In genomic region chr3:146326875-146327543, GRCh38 we compare ENCODE assay signal across 8 cellular contexts.
DNase-seq lines count a peak whose midpoint lies in the region; FAIRE-seq and TF ChIP-seq lines count a peak whose summit lies in the region.

No MANE protein-coding gene starts in this region.

- no peaks in the 10 kb centered on the region for H3K36me3 ChIP-seq in mesendoderm (ENCODE audit: control insufficient read depth, insufficient read depth, low read length)

- H4K8ac ChIP-seq in mesendoderm (ENCODE audit: low read depth, low read length) = no peak overlapping the region

- peak; percentile 18 to 47 for DNase-seq in NCI-H524 (lab: John Stamatoyannopoulos, UW)
- DNase-seq in mesendoderm = peak; percentile 46
- DNase-seq in putamen (ENCODE audit: low spot score) = no peak
- no peak for DNase-seq in posterior cingulate gyrus
- no peak for DNase-seq in stimulated activated CD4-positive, alpha-beta T cell treated with anti-CD3 and anti-CD28 coated beads, Interleukin-2, amount 100 ng/mL, for 48 hours
- DNase-seq in lower leg skin (ENCODE audit: low spot score in 2 of 2) = no peak

- FAIRE-seq in colon (lab: Jason Lieb, UNC) = peak; percentile 86

- no peaks in the 10 kb centered on the region for H3K79me1 ChIP-seq in mesendoderm (ENCODE audit: low read length)

- no peak for TF ChIP-seq POLR2A in lower leg skin (IDR thresholded peaks at IDR 0.05)

- no peak overlapping the region for H3K9ac ChIP-seq in mesendoderm (ENCODE audit: low read length)

- no peak overlapping the region for H3K23ac ChIP-seq in mesendoderm (ENCODE audit: low read length)

- peak; percentile 23 for TF ChIP-seq CTCF in GM12873 (IDR thresholded peaks at IDR 0.05; ENCODE audit: insufficient read depth, low read depth, low read length, missing control alignments)
- no peak for TF ChIP-seq CTCF in lower leg skin (IDR thresholded peaks at IDR 0.05)

- no peaks in the 10 kb centered on the region for H3K79me2 ChIP-seq in mesendoderm (ENCODE audit: control insufficient read depth, insufficient read depth, low read length)

- peak overlapping the region; percentile 73 for H2AK5ac ChIP-seq in mesendoderm (ENCODE audit: low read length)

- no peaks in the 10 kb centered on the region for H3K27me3 ChIP-seq in mesendoderm (ENCODE audit: insufficient read depth, low read length, poor library complexity)

- no peak overlapping the region for H2BK5ac ChIP-seq in mesendoderm (ENCODE audit: low read length)

- H3K4me1 ChIP-seq in mesendoderm (ENCODE audit: control insufficient read depth, low read depth, low read length) = no peaks in the 10 kb centered on the region

- no peak overlapping the region for H2BK120ac ChIP-seq in mesendoderm (ENCODE audit: low read depth, low read length)

- intact Hi-C loops in posterior cingulate gyrus (cut with DNase I) = loop anchor here (2.0 to 10.0 kb wide), 3 partner anchors 108 to 262 kb away; no protein-coding TSS in a partner anchor
- intact Hi-C loops in lower leg skin (cut with DNase I; ENCODE audit: low total_unique reads) = loop anchor here (5.0 to 10.0 kb wide), 2 partner anchors 110 to 262 kb away; no protein-coding TSS in a partner anchor

- no peak overlapping the region for H3K56ac ChIP-seq in mesendoderm (ENCODE audit: low read length)

- H3K27ac ChIP-seq in mesendoderm (ENCODE audit: low read depth, low read length) = no peak overlapping the region

- H3K18ac ChIP-seq in mesendoderm (ENCODE audit: low read length) = no peak overlapping the region

- no peak overlapping the region for H3K4me2 ChIP-seq in mesendoderm (ENCODE audit: low read length)

- H3K4me3 ChIP-seq in mesendoderm (ENCODE audit: low read length) (no peak overlapping the region), lower leg skin (ENCODE audit: low read depth, poor library complexity, severe bottlenecking) (no peak overlapping the region)

- no peak overlapping the region for H3K4ac ChIP-seq in mesendoderm (ENCODE audit: low read depth, low read length)

- no CpG with 5 or more reads among the region's 4 CpGs for WGBS in mesendoderm (ENCODE audit: extremely low coverage, insufficient coverage, low lambda C conversion rate)
- WGBS in lower leg skin, 2 donors = 26 to 30% methylated on average over 4 of the region's 4 CpGs

- no peak overlapping the region for H2BK15ac ChIP-seq in mesendoderm (replicated peaks; ENCODE audit: low read depth)

- H4K5ac ChIP-seq in mesendoderm (ENCODE audit: low read length) = no peak overlapping the region

Comparison
In these comparisons a context has a peak if more than half of its experiments do, and no peak if none do; other contexts are left out.
1. DNase-seq: peak in NCI-H524 (2 of 2) and mesendoderm (single experiment); none in putamen (single experiment), posterior cingulate gyrus (0 of 10), stimulated activated CD4-positive, alpha-beta T cell treated with anti-CD3 and anti-CD28 coated beads, Interleukin-2, amount 100 ng/mL, for 48 hours (0 of 2) and lower leg skin (0 of 2).